In the genomic region with DNA sequence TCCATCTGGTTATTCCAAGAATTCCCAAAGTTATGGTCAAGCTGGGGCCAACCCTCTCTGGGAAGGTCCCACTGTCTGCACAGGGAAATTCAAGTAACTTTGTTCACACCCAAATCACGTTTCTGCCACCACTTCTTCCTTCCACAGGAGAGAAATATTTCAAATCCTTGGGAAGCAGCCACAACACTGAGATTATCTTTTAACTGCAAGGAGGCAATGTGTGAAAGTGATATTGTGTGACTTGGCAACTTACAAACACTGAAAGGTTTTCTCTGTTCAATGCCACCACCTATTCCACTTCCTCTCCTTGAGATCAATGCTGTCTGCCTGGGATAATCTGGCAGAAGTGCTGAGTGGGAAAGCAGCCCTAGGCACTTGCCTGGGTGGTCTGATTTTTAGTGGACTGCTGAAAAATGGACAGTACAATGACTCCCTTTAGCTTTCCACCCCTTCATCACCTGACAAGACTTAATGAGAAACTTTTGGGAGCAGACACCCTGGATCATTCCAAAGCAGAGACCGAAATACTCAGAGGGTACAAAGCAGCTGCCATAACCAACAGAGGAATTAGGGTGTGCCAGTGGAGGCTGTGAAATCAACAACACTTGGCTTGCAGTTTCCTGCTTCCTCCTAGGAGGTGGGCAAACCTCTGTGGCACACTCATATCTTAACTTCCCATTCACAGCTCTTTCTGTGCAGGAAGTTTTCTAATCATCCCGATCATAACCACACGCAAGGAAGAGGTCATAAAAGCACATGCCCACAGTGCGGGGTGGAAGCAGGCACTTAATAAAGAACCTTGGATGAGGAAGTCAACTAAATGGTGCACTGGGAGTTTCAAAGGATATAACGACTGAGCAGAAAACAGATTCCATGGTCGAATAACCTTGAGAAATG, we compare ENCODE assay signal across 10 cellular contexts. TPM values are rescaled to one million over a fixed set of nuclear protein-coding genes. Genes with fewer than 3 reads are reported as not detected.
A peak's percentile ranks its signal among the peaks of the same experiment; 100 is the strongest.
DNase-seq lines count a peak whose midpoint lies in the region; ATAC-seq, FAIRE-seq and TF ChIP-seq lines count a peak whose summit lies in the region.
"Had no signal": no experiment of that assay in that cellular context is flagged by ENCODE, and none has a peak within 500 bp of the region (broad histone marks: within the 10 kb centered on the region; RNA-seq: fewer than 3 reads in every experiment).

No MANE protein-coding gene starts in this region.

- H3K36me3 ChIP-seq in CD4-positive, alpha-beta memory T cell (ENCODE audit: insufficient read depth, low read length) = no peaks in the 10 kb centered on the region
- H3K36me3 ChIP-seq in Peyer's patch (peaks cover 0 to 8% (median 0%) of the 10 kb centered on the region in 3 donors), endothelial cell of umbilical vein (ENCODE audit: control insufficient read depth in 2 of 2, extremely low read depth in 1 of 2, insufficient read depth in 2 of 2, low read length in 2 of 2) (no peaks in the 10 kb centered on the region), neural progenitor cell (no peaks in the 10 kb centered on the region)

- FAIRE-seq in endothelial cell of umbilical vein (lab: Jason Lieb, UNC) = peak; percentile 94
- FAIRE-seq: H54 had no signal

- dilution Hi-C loops in endothelial cell of umbilical vein (cut with MboI; ENCODE audit: extremely low pct_ligation_motif_present, low sequenced_read_pairs) = no loop called here

- no peak overlapping the region for H3K9ac ChIP-seq in endothelial cell of umbilical vein (replicated peaks; ENCODE audit: extremely low read depth, insufficient read depth, low read length)
- no peak overlapping the region for H3K9ac ChIP-seq in neural progenitor cell

- ATAC-seq in GM21515 (IDR thresholded peaks at IDR 0.05; ENCODE audit: unreplicated experiment) = no peak

- no peaks in the 10 kb centered on the region for H3K9me3 ChIP-seq in CD4-positive, alpha-beta memory T cell (ENCODE audit: control insufficient read depth in 1 of 2, low read length in 2 of 2)
- H3K9me3 ChIP-seq in Peyer's patch = no peaks in the 10 kb centered on the region
- no peaks in the 10 kb centered on the region for H3K9me3 ChIP-seq in endothelial cell of umbilical vein (replicated peaks; ENCODE audit: control insufficient read depth, insufficient read depth, low read length)
- H3K9me3 ChIP-seq in neural progenitor cell (ENCODE audit: low read depth) = no peaks in the 10 kb centered on the region

- H3K4me3 Mint-ChIP-seq in CD4-positive, alpha-beta memory T cell = peak overlapping the region; percentile 58 to 87 (median 74)
- no peak overlapping the region for H3K4me3 Mint-ChIP-seq in neural progenitor cell

- peak overlapping the region; percentile 28 for H3K27ac ChIP-seq in CD4-positive, alpha-beta memory T cell (ENCODE audit: low read depth, low read length)
- H3K27ac ChIP-seq in Peyer's patch (peak overlapping the region; percentile 32 to 98 (median 94)), endothelial cell of umbilical vein (ENCODE audit: insufficient read depth, low read depth, low read length) (peak overlapping the region; percentile 24), neural progenitor cell (no peak overlapping the region)

- TF ChIP-seq POLR2A in Peyer's patch (IDR thresholded peaks at IDR 0.05) (no peak), endothelial cell of umbilical vein (IDR thresholded peaks at IDR 0.05; ENCODE audit: low read depth, low read length) (no peak)

- CTCF ChIA-PET in CD4-positive, alpha-beta memory T cell (lab: Charles Lee; ENCODE audit: partially characterized antibody) = interaction anchor here (0.8 to 4.7 kb wide), 10 partner anchors 9 to 99 kb away, joined by 3 to 79 read pairs (median 3); no protein-coding TSS in a partner anchor
- CTCF ChIA-PET in endothelial cell of umbilical vein (lab: Charles Lee) = interaction anchor here (6.4 kb wide), 1 partner anchor 33 kb away, joined by 54 read pairs; no protein-coding TSS in a partner anchor

- H3K79me2 ChIP-seq in endothelial cell of umbilical vein (ENCODE audit: control insufficient read depth, insufficient read depth, low read length) (peaks cover 63% of the 10 kb centered on the region), neural progenitor cell (ENCODE audit: low read depth) (peaks cover 74% of the 10 kb centered on the region)

- H3K27ac Mint-ChIP-seq in CD4-positive, alpha-beta memory T cell = peak overlapping the region; percentile 77 to 98 (median 88)
- peak overlapping the region; percentile 23 for H3K27ac Mint-ChIP-seq in neural progenitor cell

- no TSS peak for BruUV-seq in endothelial cell of umbilical vein (replicated peaks; lab: Mats Ljungman, UMichigan)

- H2AFZ ChIP-seq in endothelial cell of umbilical vein (ENCODE audit: low read depth, low read length) (no peak overlapping the region), neural progenitor cell (replicated peaks) (no peak overlapping the region)

- intact Hi-C loops in CD4-positive, alpha-beta memory T cell (cut with micrococcal nuclease) = no loop called here
- intact Hi-C loops in endothelial cell of umbilical vein (cut with micrococcal nuclease) = no loop called here

- H3K9me3 Mint-ChIP-seq in CD4-positive, alpha-beta memory T cell = peaks cover 0 to 2% (median 0%) of the 10 kb centered on the region in 8 donors
- peaks cover 6% of the 10 kb centered on the region for H3K9me3 Mint-ChIP-seq in neural progenitor cell

- no peaks in the 10 kb centered on the region for H3K27me3 Mint-ChIP-seq in CD4-positive, alpha-beta memory T cell
- H3K27me3 Mint-ChIP-seq in neural progenitor cell (ENCODE audit: insufficient read depth, low read depth) = peaks cover 2% of the 10 kb centered on the region

- no peaks in the 10 kb centered on the region for H3F3A ChIP-seq in neural progenitor cell (ENCODE audit: low read depth)

- no peaks in the 10 kb centered on the region for H4K20me1 ChIP-seq in endothelial cell of umbilical vein (replicated peaks; ENCODE audit: control insufficient read depth, extremely low read depth, insufficient read depth, low read length)
- peaks cover 32% of the 10 kb centered on the region for H4K20me1 ChIP-seq in neural progenitor cell (ENCODE audit: low read depth)

- peaks cover 61 to 90% (median 75%) of the 10 kb centered on the region in 4 donors for H3K4me1 Mint-ChIP-seq in CD4-positive, alpha-beta memory T cell
- H3K4me1 Mint-ChIP-seq in neural progenitor cell = peaks cover 23% of the 10 kb centered on the region

- POLR2A ChIA-PET in CD4-positive, alpha-beta memory T cell (lab: Charles Lee; ENCODE audit: partially characterized antibody) = interaction anchor here (0.8 to 4.6 kb wide), 13 partner anchors 11 to 91 kb away, joined by 3 to 32 read pairs (median 4); a partner anchor contains a TSS
- POLR2A ChIA-PET in endothelial cell of umbilical vein (lab: Charles Lee) = no interaction called here

- no peak for DNase-seq in CD4-positive, alpha-beta memory T cell
- DNase-seq in Peyer's patch (peak in 1 of 3 donors; percentile 71), endothelial cell of umbilical vein (ENCODE audit: low read depth, low spot score) (peak; percentile 46), neural progenitor cell (ENCODE audit: low spot score) (no peak), hepatic stellate cell (ENCODE audit: low spot score) (no peak), cortex of kidney (lab: John Stamatoyannopoulos, UW) (no peak)
- DNase-seq in stimulated activated naive CD4-positive, alpha-beta T cell treated with Interleukin-2 at 50 U/mL for 16 hours (lab: John Stamatoyannopoulos, UW) = no peak
- DNase-seq: NCI-H1105 treated with DMSO at 0.1 percent for 48 hours had no signal

- H3K4me1 ChIP-seq in CD4-positive, alpha-beta memory T cell (ENCODE audit: insufficient read depth, low read length) = peaks cover 91% of the 10 kb centered on the region
- peaks cover 14 to 93% (median 37%) of the 10 kb centered on the region in 4 donors for H3K4me1 ChIP-seq in Peyer's patch
- peaks cover 43% of the 10 kb centered on the region for H3K4me1 ChIP-seq in endothelial cell of umbilical vein (ENCODE audit: control insufficient read depth, extremely low read depth, insufficient read depth, low read length)
- H3K4me1 ChIP-seq in neural progenitor cell = no peaks in the 10 kb centered on the region

- H3K9me1 ChIP-seq in endothelial cell of umbilical vein (replicated peaks; ENCODE audit: control insufficient read depth, extremely low read depth, insufficient read depth, low read length) = no peaks in the 10 kb centered on the region

- TF ChIP-seq CTCF in Peyer's patch (IDR thresholded peaks at IDR 0.05) = no peak
- TF ChIP-seq CTCF in endothelial cell of umbilical vein (IDR thresholded peaks at IDR 0.05; ENCODE audit: extremely low read depth in 1 of 2, insufficient read depth in 1 of 2, low read depth in 1 of 2, low read length in 2 of 2) = no peak
- no peak for TF ChIP-seq CTCF in neural progenitor cell (IDR thresholded peaks at IDR 0.05)

- H3K4me2 ChIP-seq in endothelial cell of umbilical vein (ENCODE audit: insufficient read depth, low read length) (peak overlapping the region; percentile 36), neural progenitor cell (no peak overlapping the region)

- H3K27me3 ChIP-seq in CD4-positive, alpha-beta memory T cell (ENCODE audit: insufficient read depth, low read length) = no peaks in the 10 kb centered on the region
- H3K27me3 ChIP-seq in Peyer's patch (no peaks in the 10 kb centered on the region), endothelial cell of umbilical vein (ENCODE audit: control insufficient read depth in 2 of 2, insufficient read depth in 2 of 2, low read length in 2 of 2) (no peaks in the 10 kb centered on the region), neural progenitor cell (no peaks in the 10 kb centered on the region)

- H3K36me3 Mint-ChIP-seq in CD4-positive, alpha-beta memory T cell = peaks cover 23 to 41% of the 10 kb centered on the region in 2 donors
- peaks cover 25% of the 10 kb centered on the region for H3K36me3 Mint-ChIP-seq in neural progenitor cell

- peak overlapping the region in 1 of 2 donors; percentile 23 for H3K4me3 ChIP-seq in CD4-positive, alpha-beta memory T cell (ENCODE audit: low read length in 2 of 2)
- H3K4me3 ChIP-seq in Peyer's patch = no peak overlapping the region
- no peak overlapping the region for H3K4me3 ChIP-seq in endothelial cell of umbilical vein (replicated peaks in 1 of 3; ENCODE audit: insufficient read depth in 1 of 3, low read depth in 1 of 3, low read length in 3 of 3)
- H3K4me3 ChIP-seq in neural progenitor cell = no peak overlapping the region

RNA-seq across cellular contexts. Expression of a gene that starts 5.4 kb away (rescaled TPM):
- total RNA-seq in CD4-positive, alpha-beta memory T cell = 100 to 1,000 TPM; 132 to 138 TPM
- 100 to 1,000 TPM; 152 to 179 TPM for polyA plus RNA-seq in CD4-positive, alpha-beta memory T cell
- total RNA-seq in Peyer's patch = 100 to 1,000 TPM in 3 of 4 donors, 10 to 100 TPM in 1; 60.2 to 206 (median 151) TPM
- 61.1 and 67.3 TPM in 2 replicates for total RNA-seq in endothelial cell of umbilical vein
- polyA plus RNA-seq in endothelial cell of umbilical vein = 250 and 256 TPM in 2 replicates
- 96.9 and 121 TPM in 2 replicates for polyA plus RNA-seq in endothelial cell of umbilical vein (2011; cell fraction: cytosol; rRNA removed)
- polyA plus RNA-seq in endothelial cell of umbilical vein (2011; cell fraction: nucleus; rRNA removed) = 58.8 and 69.7 TPM in 2 replicates
- 54.9 and 58.8 TPM in 2 replicates for polyA plus RNA-seq in endothelial cell of umbilical vein (2012)
- polyA minus RNA-seq in endothelial cell of umbilical vein = 202 and 208 TPM in 2 replicates
- polyA minus RNA-seq in endothelial cell of umbilical vein (2011; cell fraction: cytosol; rRNA and poly(A)+ RNA removed) = 40.0 TPM
- polyA minus RNA-seq in endothelial cell of umbilical vein (2011; cell fraction: nucleus; rRNA and poly(A)+ RNA removed) = 27.5 and 31.8 TPM in 2 replicates
- total RNA-seq in neural progenitor cell (ENCODE audit: low replicate concordance) = 19.4 and 44.5 TPM in 2 replicates

RNA-seq across cellular contexts. Expression of a gene that starts 22.0 kb away (rescaled TPM):
- total RNA-seq in CD4-positive, alpha-beta memory T cell = 10 to 100 TPM; 70.4 to 73.1 TPM
- 10 to 100 TPM; 63.0 to 66.2 TPM for polyA plus RNA-seq in CD4-positive, alpha-beta memory T cell
- total RNA-seq in Peyer's patch (100 to 1,000 TPM in 3 of 4 donors, 10 to 100 TPM in 1; 52.0 to 221 (median 174) TPM), endothelial cell of umbilical vein (27.7 and 36.3 TPM in 2 replicates), neural progenitor cell (ENCODE audit: low replicate concordance) (77.7 and 106 TPM in 2 replicates)
- 62.6 and 69.3 TPM in 2 replicates for polyA plus RNA-seq in endothelial cell of umbilical vein
- polyA plus RNA-seq in endothelial cell of umbilical vein (2011; cell fraction: cytosol; rRNA removed) = 58.5 and 62.7 TPM in 2 replicates
- 53.3 and 58.5 TPM in 2 replicates for polyA plus RNA-seq in endothelial cell of umbilical vein (2011; cell fraction: nucleus; rRNA removed)
- polyA plus RNA-seq in endothelial cell of umbilical vein (2012) = 26.3 and 37.7 TPM in 2 replicates
- polyA minus RNA-seq in endothelial cell of umbilical vein = 66.3 and 85.1 TPM in 2 replicates
- polyA minus RNA-seq in endothelial cell of umbilical vein (2011; cell fraction: cytosol; rRNA and poly(A)+ RNA removed) = 33.4 TPM
- polyA minus RNA-seq in endothelial cell of umbilical vein (2011; cell fraction: nucleus; rRNA and poly(A)+ RNA removed) = 17.0 and 28.6 TPM in 2 replicates

RNA-seq across cellular contexts. Expression of a gene that starts 24.9 kb away (rescaled TPM):
- 10 to 100 TPM; 84.9 to 88.3 TPM for total RNA-seq in CD4-positive, alpha-beta memory T cell
- 10 to 100 TPM; 33.6 to 38.5 TPM for polyA plus RNA-seq in CD4-positive, alpha-beta memory T cell
- total RNA-seq in Peyer's patch (100 to 1,000 TPM; 194 to 508 (median 288) TPM), endothelial cell of umbilical vein (29.0 and 36.0 TPM in 2 replicates), neural progenitor cell (ENCODE audit: low replicate concordance) (22.7 and 37.4 TPM in 2 replicates)
- polyA plus RNA-seq in endothelial cell of umbilical vein = 48.6 and 60.3 TPM in 2 replicates
- 22.8 and 28.4 TPM in 2 replicates for polyA plus RNA-seq in endothelial cell of umbilical vein (2011; cell fraction: cytosol; rRNA removed)
- polyA plus RNA-seq in endothelial cell of umbilical vein (2011; cell fraction: nucleus; rRNA removed) = 320 and 340 TPM in 2 replicates
- 23.6 and 35.2 TPM in 2 replicates for polyA plus RNA-seq in endothelial cell of umbilical vein (2012)
- 41.1 and 58.2 TPM in 2 replicates for polyA minus RNA-seq in endothelial cell of umbilical vein
- 19.7 TPM for polyA minus RNA-seq in endothelial cell of umbilical vein (2011; cell fraction: cytosol; rRNA and poly(A)+ RNA removed)
- 22.6 and 31.4 TPM in 2 replicates for polyA minus RNA-seq in endothelial cell of umbilical vein (2011; cell fraction: nucleus; rRNA and poly(A)+ RNA removed)

RNA-seq across cellular contexts. Expression of a gene that starts 38.8 kb away (rescaled TPM):
- total RNA-seq in CD4-positive, alpha-beta memory T cell = 100 to 1,000 TPM; 101 to 117 TPM
- polyA plus RNA-seq in CD4-positive, alpha-beta memory T cell = 10 to 100 TPM; 17.4 to 26.1 TPM
- total RNA-seq in Peyer's patch (10 to 100 TPM; 48.7 to 76.5 (median 57.6) TPM), endothelial cell of umbilical vein (57.0 and 73.0 TPM in 2 replicates), neural progenitor cell (ENCODE audit: low replicate concordance) (120 and 124 TPM in 2 replicates)
- 55.1 and 57.7 TPM in 2 replicates for polyA plus RNA-seq in endothelial cell of umbilical vein
- 35.9 and 53.0 TPM in 2 replicates for polyA plus RNA-seq in endothelial cell of umbilical vein (2011; cell fraction: cytosol; rRNA removed)
- 219 and 225 TPM in 2 replicates for polyA plus RNA-seq in endothelial cell of umbilical vein (2011; cell fraction: nucleus; rRNA removed)
- 28.2 and 31.1 TPM in 2 replicates for polyA plus RNA-seq in endothelial cell of umbilical vein (2012)
- 45.1 and 46.9 TPM in 2 replicates for polyA minus RNA-seq in endothelial cell of umbilical vein
- 18.2 TPM for polyA minus RNA-seq in endothelial cell of umbilical vein (2011; cell fraction: cytosol; rRNA and poly(A)+ RNA removed)
- 26.2 and 37.4 TPM in 2 replicates for polyA minus RNA-seq in endothelial cell of umbilical vein (2011; cell fraction: nucleus; rRNA and poly(A)+ RNA removed)

RNA-seq across cellular contexts. Expression of a gene that starts 41.4 kb away (rescaled TPM):
- total RNA-seq in CD4-positive, alpha-beta memory T cell = not detected
- not detected for polyA plus RNA-seq in CD4-positive, alpha-beta memory T cell
- total RNA-seq in Peyer's patch (not detected), endothelial cell of umbilical vein (0.16 TPM in 1 of 2 replicates, not detected in the other), neural progenitor cell (ENCODE audit: low replicate concordance) (not detected in 2 replicates)
- polyA plus RNA-seq in endothelial cell of umbilical vein = not detected in 2 replicates
- not detected in 2 replicates for polyA plus RNA-seq in endothelial cell of umbilical vein (2011; cell fraction: cytosol; rRNA removed)
- polyA plus RNA-seq in endothelial cell of umbilical vein (2011; cell fraction: nucleus; rRNA removed) = 0.10 TPM in 1 of 2 replicates, not detected in the other
- not detected in 2 replicates for polyA plus RNA-seq in endothelial cell of umbilical vein (2012)
- not detected in 2 replicates for polyA minus RNA-seq in endothelial cell of umbilical vein
- polyA minus RNA-seq in endothelial cell of umbilical vein (2011; cell fraction: cytosol; rRNA and poly(A)+ RNA removed) = not detected
- polyA minus RNA-seq in endothelial cell of umbilical vein (2011; cell fraction: nucleus; rRNA and poly(A)+ RNA removed) = not detected in 2 replicates
